In genomic region chr3:40456940-40457823, GRCh38 we compare ENCODE assay signal across 8 cellular contexts. TPM values are rescaled to one million over a fixed set of nuclear protein-coding genes. Genes with fewer than 3 reads are reported as not detected.
DNase-seq lines count a peak whose midpoint lies in the region; ATAC-seq and TF ChIP-seq lines count a peak whose summit lies in the region.

Gene RPL14, plus strand, starts transcription at chr3:40457339. Its CDS starts 133 bp downstream, at chr3:40457472.

- H3K9me2 ChIP-seq in OCI-LY7 (ENCODE audit: insufficient read depth, low read length), result no peaks in the 10 kb centered on the region

- BruUV-seq in Calu3 (replicated peaks; lab: Mats Ljungman, UMichigan) (no TSS peak), OCI-LY7 (replicated peaks; lab: Mats Ljungman, UMichigan) (no TSS peak)

- WGBS in HUES64, result under 1% methylated on average over 79 of the region's 79 CpGs

- H3K9ac ChIP-seq in HUES64 (ENCODE audit: low read depth, low read length), result peak within 1 kb of the TSS; percentile 98

- H3K36me3 ChIP-seq in HUES64 (ENCODE audit: insufficient read depth, low read length) (peaks cover 43% of the 10 kb centered on the region), OCI-LY7 (ENCODE audit: insufficient read depth, low read length) (peaks cover 49% of the 10 kb centered on the region)

- no peaks in the 10 kb centered on the region for H3K27me3 ChIP-seq in HUES64 (ENCODE audit: insufficient read depth, low read length)

- peak within 1 kb of the TSS; percentile 90 for H3K27ac Mint-ChIP-seq in Calu3 (ENCODE audit: unreplicated experiment)

- POLR2A ChIA-PET in OCI-LY7 (lab: Charles Lee), result interaction anchor here (1.0 to 1.6 kb wide), 7 partner anchors 8 to 261 kb away, joined by 3 to 6 read pairs (median 4); partner anchors contain the start of genes ZNF619 and ZNF621

- ATAC-seq in GM21447 (IDR thresholded peaks at IDR 0.05; ENCODE audit: unreplicated experiment), result peak; percentile 61

- H2AFZ ChIP-seq in OCI-LY7 (ENCODE audit: low read length), result peak within 1 kb of the TSS; percentile 82; the same call in 1 of the 2 replicates

- H3K27ac ChIP-seq in HUES64 (ENCODE audit: low read depth, low read length) (peak within 1 kb of the TSS; percentile 71), OCI-LY7 (ENCODE audit: low read depth, low read length, poor library complexity, severe bottlenecking) (peak within 1 kb of the TSS; percentile 80)

- no peak for TF ChIP-seq CTCF in Calu3 (IDR thresholded peaks at IDR 0.05; ENCODE audit: unreplicated experiment)
- no peak for TF ChIP-seq CTCF in OCI-LY7 (conservative IDR thresholded peaks at IDR 0.05; ENCODE audit: low read length)

- CTCF ChIA-PET in Calu3 (lab: Charles Lee) (no interaction called here), OCI-LY7 (lab: Charles Lee; ENCODE audit: unreplicated experiment) (no interaction called here)

- H3K4me3 ChIP-seq in HUES64 (ENCODE audit: low read length) (peak within 1 kb of the TSS; percentile 76), OCI-LY7 (ENCODE audit: low read depth, low read length, poor library complexity, severe bottlenecking) (peak within 1 kb of the TSS; percentile 98)

- no peaks in the 10 kb centered on the region for H3K27me3 Mint-ChIP-seq in Calu3 (ENCODE audit: unreplicated experiment)

- peaks cover 48% of the 10 kb centered on the region for H3K79me2 ChIP-seq in OCI-LY7 (ENCODE audit: insufficient read depth, low read depth, low read length)

- H3K9me3 ChIP-seq in HUES64 (ENCODE audit: insufficient read depth, low read depth, low read length) (no peaks in the 10 kb centered on the region), OCI-LY7 (ENCODE audit: low read length) (no peaks in the 10 kb centered on the region)

- intact Hi-C loops in Calu3 (cut with micrococcal nuclease; ENCODE audit: unreplicated experiment) (no loop called here), OCI-LY7 (cut with micrococcal nuclease; ENCODE audit: unreplicated experiment) (loop anchor here (2.0 to 10.0 kb wide), 3 partner anchors 260 to 1508 kb away; partner anchors contain the start of genes CTNNB1 and ULK4)

- peaks cover 19% of the 10 kb centered on the region for H3K4me1 Mint-ChIP-seq in Calu3 (ENCODE audit: low read depth, unreplicated experiment)

- no peaks in the 10 kb centered on the region for H3K9me3 Mint-ChIP-seq in Calu3 (ENCODE audit: low read depth, unreplicated experiment)

- DNase-seq in Calu3 (peak; percentile 91), OCI-LY7 (ENCODE audit: low spot score) (peak; percentile 96), activated T-cell treated with anti-CD3 and anti-CD28 coated beads for 24 hours (ENCODE audit: low read depth) (peak; percentile 95), epidermal melanocyte (ENCODE audit: insufficient read length, low spot score) (peak; percentile 94), middle frontal gyrus (ENCODE audit: extremely low spot score, low spot score) (peak; percentile 97)
- peak; percentile 88 to 94 for DNase-seq in stimulated activated CD8-positive, alpha-beta memory T cell treated with anti-CD3 and anti-CD28 coated beads, Interleukin-2, amount 100 ng/mL, for 48 hours (ENCODE audit: low read depth in 2 of 2)

- H3K36me3 Mint-ChIP-seq in Calu3 (ENCODE audit: insufficient read depth, unreplicated experiment), result peaks cover 76% of the 10 kb centered on the region

- peaks cover 7% of the 10 kb centered on the region for H3K4me1 ChIP-seq in HUES64 (ENCODE audit: insufficient read depth, low read length)
- peaks cover 42% of the 10 kb centered on the region for H3K4me1 ChIP-seq in OCI-LY7 (ENCODE audit: insufficient read depth, low read length, poor library complexity, severe bottlenecking)

- H3K4me2 ChIP-seq in OCI-LY7 (ENCODE audit: low read length), result peak within 1 kb of the TSS; percentile 80

- H3K4me3 Mint-ChIP-seq in Calu3 (ENCODE audit: low read depth, unreplicated experiment), result peak within 1 kb of the TSS; percentile 86

- peaks cover 23% of the 10 kb centered on the region for H4K20me1 ChIP-seq in OCI-LY7 (ENCODE audit: insufficient read depth, low read length)

RNA-seq across cellular contexts. Expression of gene RPL14, which starts in this region (rescaled TPM):
- total RNA-seq in Calu3 (2022) (1,147 and 1,349 TPM in 2 replicates), OCI-LY7 (2022) (2,858 and 3,153 TPM in 2 replicates)
- 1,080 TPM for polyA plus RNA-seq in HUES64 (2013, experiment 1 of 2)
- 1,129 TPM for polyA plus RNA-seq in HUES64 (2013, experiment 2 of 2)
- total RNA-seq in OCI-LY7 (2014; rRNA removed; shearing (Covaris generic)), result 943 and 1,275 TPM in 2 replicates

Comparison
In these comparisons a context has a peak if more than half of its experiments do, and no peak if none do; other contexts are left out.
1. Peak in every context shown above with its lines: DNase-seq, ATAC-seq, H3K4me3 ChIP-seq and H3K27ac ChIP-seq.